In the genomic region with DNA sequence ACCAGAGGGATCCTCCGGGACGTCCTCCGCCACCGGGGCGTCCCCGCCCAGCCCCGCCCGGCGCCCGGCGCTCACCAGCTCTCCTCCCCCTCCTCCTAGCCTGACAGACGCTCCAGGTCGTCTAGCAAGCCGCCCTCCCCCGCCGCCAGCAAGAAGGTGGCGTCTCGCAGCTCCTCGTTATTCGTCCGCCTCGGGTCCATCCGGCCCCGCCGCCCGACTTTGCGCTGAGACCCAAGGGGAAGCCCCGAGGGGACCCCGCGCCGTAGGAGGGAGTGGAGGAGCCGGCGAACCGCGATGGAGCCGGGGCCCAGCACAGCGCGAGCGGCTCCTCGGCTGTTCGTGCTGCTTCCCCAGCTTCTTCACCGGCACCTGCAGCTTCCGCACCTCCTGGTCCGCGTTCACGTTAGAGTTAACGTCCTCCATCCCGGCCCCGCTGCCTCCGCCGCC, we compare ENCODE assay signal across 8 cellular contexts. TPM values are rescaled to one million over a fixed set of nuclear protein-coding genes. Genes with fewer than 3 reads are reported as not detected.
DNase-seq lines count a peak whose midpoint lies in the region; ATAC-seq and TF ChIP-seq lines count a peak whose summit lies in the region.

No MANE protein-coding gene starts in this region.

- peaks cover 43% of the 10 kb centered on the region for H3K36me3 Mint-ChIP-seq in activated T-helper 1 cell treated with anti-CD3 and anti-CD28 coated beads, Interleukin-12 subunit alpha, Interleukin-12 subunit beta, Interleukin-2, Interleukin-4 antibody, amounts not matched to agents 30 ng/mL and 10 ng/mL and 1 ng/mL, durations not matched to agents 14 hours and 24 hours and 36 hours (ENCODE audit: low read depth)
- H3K36me3 Mint-ChIP-seq in natural killer cell treated with Interleukin-12 subunit alpha and Interleukin-12 subunit beta and Interleukin-15 and Interleukin-18, amount 100 ng/mL, for 72 hours, result peaks cover 39% of the 10 kb centered on the region

- H4K20me1 ChIP-seq in OCI-LY7 (ENCODE audit: insufficient read depth, low read length) (no peaks in the 10 kb centered on the region), fibroblast of lung (ENCODE audit: control insufficient read depth, extremely low read depth, insufficient read depth, low read length) (no peaks in the 10 kb centered on the region)

- H3K4me1 Mint-ChIP-seq in activated T-helper 1 cell treated with anti-CD3 and anti-CD28 coated beads, Interleukin-12 subunit alpha, Interleukin-12 subunit beta, Interleukin-2, Interleukin-4 antibody, amounts not matched to agents 30 ng/mL and 10 ng/mL and 1 ng/mL, durations not matched to agents 14 hours and 24 hours and 36 hours (ENCODE audit: low read depth), result peaks cover 16% of the 10 kb centered on the region
- peaks cover 21 to 34% of the 10 kb centered on the region in 2 donors for H3K4me1 Mint-ChIP-seq in natural killer cell treated with Interleukin-12 subunit alpha and Interleukin-12 subunit beta and Interleukin-15 and Interleukin-18, amount 100 ng/mL, for 72 hours (ENCODE audit: low read depth in 2 of 2)
- peaks cover 31% of the 10 kb centered on the region for H3K4me1 Mint-ChIP-seq in stimulated activated naive CD8-positive, alpha-beta T cell treated with anti-CD3 and anti-CD28 coated beads, Interleukin-15, amount 100 ng/mL, for 72 hours

- H2AFZ ChIP-seq in OCI-LY7 (ENCODE audit: low read length), result peak overlapping the region; percentile 58; the same call in 1 of the 2 replicates
- peak overlapping the region; percentile 73 for H2AFZ ChIP-seq in fibroblast of lung (ENCODE audit: low read length)

- H3K27me3 Mint-ChIP-seq in activated T-helper 1 cell treated with anti-CD3 and anti-CD28 coated beads, Interleukin-12 subunit alpha, Interleukin-12 subunit beta, Interleukin-2, Interleukin-4 antibody, amounts not matched to agents 30 ng/mL and 10 ng/mL and 1 ng/mL, durations not matched to agents 14 hours and 24 hours and 36 hours (ENCODE audit: insufficient read depth), result no peaks in the 10 kb centered on the region
- no peaks in the 10 kb centered on the region for H3K27me3 Mint-ChIP-seq in natural killer cell treated with Interleukin-12 subunit alpha and Interleukin-12 subunit beta and Interleukin-15 and Interleukin-18, amount 100 ng/mL, for 72 hours
- H3K27me3 Mint-ChIP-seq in stimulated activated naive CD8-positive, alpha-beta T cell treated with anti-CD3 and anti-CD28 coated beads, Interleukin-15, amount 100 ng/mL, for 72 hours, result no peaks in the 10 kb centered on the region

- ATAC-seq in GM19035 (IDR thresholded peaks at IDR 0.05; ENCODE audit: unreplicated experiment), result peak; percentile 52
- ATAC-seq in HG03342 (IDR thresholded peaks at IDR 0.05; ENCODE audit: unreplicated experiment), result peak; percentile 42
- peak; percentile 66 to 67 for ATAC-seq in natural killer cell treated with Interleukin-12 subunit alpha and Interleukin-12 subunit beta and Interleukin-15 and Interleukin-18, amount 100 ng/mL, for 72 hours
- ATAC-seq in stimulated activated naive CD8-positive, alpha-beta T cell treated with anti-CD3 and anti-CD28 coated beads, Interleukin-15, amount 100 ng/mL, for 72 hours, result peak; percentile 77

- H3K4me1 ChIP-seq in OCI-LY7 (ENCODE audit: insufficient read depth, low read length, poor library complexity, severe bottlenecking) (peaks cover 17% of the 10 kb centered on the region), fibroblast of lung (ENCODE audit: control insufficient read depth, extremely low read depth, insufficient read depth, low read length) (no peaks in the 10 kb centered on the region)

- H3K27ac Mint-ChIP-seq in activated T-helper 1 cell treated with anti-CD3 and anti-CD28 coated beads, Interleukin-12 subunit alpha, Interleukin-12 subunit beta, Interleukin-2, Interleukin-4 antibody, amounts not matched to agents 30 ng/mL and 10 ng/mL and 1 ng/mL, durations not matched to agents 14 hours and 24 hours and 36 hours, result peak overlapping the region; percentile 95
- peak overlapping the region; percentile 94 to 95 for H3K27ac Mint-ChIP-seq in natural killer cell treated with Interleukin-12 subunit alpha and Interleukin-12 subunit beta and Interleukin-15 and Interleukin-18, amount 100 ng/mL, for 72 hours
- H3K27ac Mint-ChIP-seq in stimulated activated naive CD8-positive, alpha-beta T cell treated with anti-CD3 and anti-CD28 coated beads, Interleukin-15, amount 100 ng/mL, for 72 hours, result peak overlapping the region; percentile 96 to 99

- DNase-seq in AG10803 (ENCODE audit: low read depth) (peak; percentile 34), OCI-LY7 (ENCODE audit: low spot score) (peak; percentile 74), fibroblast of lung (ENCODE audit: low read depth in 2 of 2) (peak; percentile 38 to 62)
- DNase-seq in activated T-helper 1 cell treated with anti-CD3 and anti-CD28 coated beads, Interleukin-12 subunit alpha, Interleukin-12 subunit beta, Interleukin-2, Interleukin-4 antibody, amounts not matched to agents 30 ng/mL and 10 ng/mL and 1 ng/mL, durations not matched to agents 14 hours and 24 hours and 36 hours (ENCODE audit: low spot score), result peak; percentile 64
- DNase-seq in natural killer cell treated with Interleukin-12 subunit alpha and Interleukin-12 subunit beta and Interleukin-15 and Interleukin-18, amount 100 ng/mL, for 72 hours (ENCODE audit: low spot score), result peak; percentile 85
- DNase-seq in stimulated activated naive CD8-positive, alpha-beta T cell treated with anti-CD3 and anti-CD28 coated beads, Interleukin-15, amount 100 ng/mL, for 72 hours, result peak; percentile 73 to 83

- H3K9me2 ChIP-seq in OCI-LY7 (ENCODE audit: insufficient read depth, low read length), result no peaks in the 10 kb centered on the region

- peak overlapping the region; percentile 85 for H3K9ac ChIP-seq in fibroblast of lung (ENCODE audit: insufficient read depth, low read length)

- H3K4me3 ChIP-seq in AG10803 (ENCODE audit: low read length) (peak overlapping the region; percentile 89), OCI-LY7 (ENCODE audit: low read depth, low read length, poor library complexity, severe bottlenecking) (peak overlapping the region; percentile 84), fibroblast of lung (replicated peaks in 1 of 4; ENCODE audit: control extremely low read depth in 1 of 4, insufficient read depth in 1 of 4, low read depth in 3 of 4, low read length in 4 of 4) (peak overlapping the region; percentile 85 to 95 (median 88))

- H3K9me3 Mint-ChIP-seq in activated T-helper 1 cell treated with anti-CD3 and anti-CD28 coated beads, Interleukin-12 subunit alpha, Interleukin-12 subunit beta, Interleukin-2, Interleukin-4 antibody, amounts not matched to agents 30 ng/mL and 10 ng/mL and 1 ng/mL, durations not matched to agents 14 hours and 24 hours and 36 hours, result peaks cover 31% of the 10 kb centered on the region
- H3K9me3 Mint-ChIP-seq in natural killer cell treated with Interleukin-12 subunit alpha and Interleukin-12 subunit beta and Interleukin-15 and Interleukin-18, amount 100 ng/mL, for 72 hours, result peaks cover 8% of the 10 kb centered on the region
- peaks cover 12 to 26% of the 10 kb centered on the region in 2 donors for H3K9me3 Mint-ChIP-seq in stimulated activated naive CD8-positive, alpha-beta T cell treated with anti-CD3 and anti-CD28 coated beads, Interleukin-15, amount 100 ng/mL, for 72 hours

- H3K9me3 ChIP-seq in OCI-LY7 (ENCODE audit: low read length), result peaks cover 39% of the 10 kb centered on the region
- H3K9me3 ChIP-seq in fibroblast of lung (ENCODE audit: control insufficient read depth, insufficient read depth, low read depth, low read length), result no peaks in the 10 kb centered on the region

- H3K4me2 ChIP-seq in OCI-LY7 (ENCODE audit: low read length) (peak overlapping the region; percentile 85), fibroblast of lung (ENCODE audit: extremely low read depth, insufficient read depth, low read length) (peak overlapping the region; percentile 66)

- H3K4me3 Mint-ChIP-seq in activated T-helper 1 cell treated with anti-CD3 and anti-CD28 coated beads, Interleukin-12 subunit alpha, Interleukin-12 subunit beta, Interleukin-2, Interleukin-4 antibody, amounts not matched to agents 30 ng/mL and 10 ng/mL and 1 ng/mL, durations not matched to agents 14 hours and 24 hours and 36 hours, result peak overlapping the region; percentile 92
- peak overlapping the region; percentile 98 for H3K4me3 Mint-ChIP-seq in natural killer cell treated with Interleukin-12 subunit alpha and Interleukin-12 subunit beta and Interleukin-15 and Interleukin-18, amount 100 ng/mL, for 72 hours
- peak overlapping the region; percentile 89 to 99 for H3K4me3 Mint-ChIP-seq in stimulated activated naive CD8-positive, alpha-beta T cell treated with anti-CD3 and anti-CD28 coated beads, Interleukin-15, amount 100 ng/mL, for 72 hours

- no TSS peak for BruUV-seq in OCI-LY7 (replicated peaks; lab: Mats Ljungman, UMichigan)

- TF ChIP-seq CTCF in AG10803 (conservative IDR thresholded peaks at IDR 0.05; ENCODE audit: low read length), result no peak
- TF ChIP-seq CTCF in OCI-LY7 (conservative IDR thresholded peaks at IDR 0.05; ENCODE audit: low read length), result no peak
- no peak for TF ChIP-seq CTCF in fibroblast of lung (conservative IDR thresholded peaks at IDR 0.05 in 1 of 2, IDR thresholded peaks at IDR 0.05 in 1 of 2; ENCODE audit: low read depth in 1 of 2, low read length in 2 of 2)

- peaks cover 43% of the 10 kb centered on the region for H3K36me3 ChIP-seq in OCI-LY7 (ENCODE audit: insufficient read depth, low read length)
- H3K36me3 ChIP-seq in fibroblast of lung (ENCODE audit: control insufficient read depth, insufficient read depth, low read length), result no peaks in the 10 kb centered on the region

- H3K79me2 ChIP-seq in OCI-LY7 (ENCODE audit: insufficient read depth, low read depth, low read length) (peaks cover 29% of the 10 kb centered on the region), fibroblast of lung (ENCODE audit: control insufficient read depth, insufficient read depth, low read length) (peaks cover 17% of the 10 kb centered on the region)

- H3K27me3 ChIP-seq in fibroblast of lung (ENCODE audit: control insufficient read depth, insufficient read depth, low read length), result no peaks in the 10 kb centered on the region

- intact Hi-C loops in OCI-LY7 (cut with micrococcal nuclease; ENCODE audit: unreplicated experiment), result loop anchor here (2.0 to 5.0 kb wide), 5 partner anchors 26 to 229 kb away; a partner anchor contains a TSS
- intact Hi-C loops in activated T-helper 1 cell treated with anti-CD3 and anti-CD28 coated beads, Interleukin-12 subunit alpha, Interleukin-12 subunit beta, Interleukin-2, Interleukin-4 antibody, amounts not matched to agents 30 ng/mL and 10 ng/mL and 1 ng/mL, durations not matched to agents 14 hours and 24 hours and 36 hours (cut with micrococcal nuclease), result loop anchor here (1.0 kb wide), 6 partner anchors 27 to 229 kb away; a partner anchor contains a TSS

- peak overlapping the region; percentile 86 for H3K27ac ChIP-seq in OCI-LY7 (ENCODE audit: low read depth, low read length, poor library complexity, severe bottlenecking)
- H3K27ac ChIP-seq in fibroblast of lung (ENCODE audit: insufficient read depth, low read length), result peak overlapping the region; percentile 88

- POLR2A ChIA-PET in OCI-LY7 (lab: Charles Lee), result interaction anchor here (0.5 to 3.8 kb wide), 14 partner anchors 10 to 238 kb away, joined by 3 to 22 read pairs (median 4); a partner anchor contains a TSS

- CTCF ChIA-PET in OCI-LY7 (lab: Charles Lee; ENCODE audit: unreplicated experiment), result interaction anchor here (0.6 to 1.0 kb wide), 3 partner anchors 17 to 1230 kb away, joined by 3 to 4 read pairs (median 4); no protein-coding TSS in a partner anchor

RNA-seq across cellular contexts. Expression of a gene that starts 26.3 kb away (rescaled TPM):
- total RNA-seq in OCI-LY7 (2014; rRNA removed; shearing (Covaris generic)), result 12.4 and 16.4 TPM in 2 replicates
- total RNA-seq in OCI-LY7 (2022) (26.5 and 32.3 TPM in 2 replicates), fibroblast of lung (17.5 and 21.6 TPM in 2 replicates)
- 32.2 and 34.0 TPM in 2 replicates for total RNA-seq in activated T-helper 1 cell treated with anti-CD3 and anti-CD28 coated beads, Interleukin-12 subunit alpha, Interleukin-12 subunit beta, Interleukin-2, Interleukin-4 antibody, amounts not matched to agents 30 ng/mL and 10 ng/mL and 1 ng/mL, durations not matched to agents 14 hours and 24 hours and 36 hours
- 9.5 and 18.8 TPM in 2 replicates for polyA plus RNA-seq in fibroblast of lung
- 11.0 and 18.4 TPM in 2 replicates for polyA plus RNA-seq in fibroblast of lung (2012)
- not detected in 2 replicates for polyA minus RNA-seq in fibroblast of lung (ENCODE audit: low replicate concordance)
- 10 to 100 TPM; 12.1 to 12.2 TPM for total RNA-seq in natural killer cell treated with Interleukin-12 subunit alpha and Interleukin-12 subunit beta and Interleukin-15 and Interleukin-18, amount 100 ng/mL, for 72 hours

RNA-seq across cellular contexts. Expression of a gene that starts 47.9 kb away (rescaled TPM):
- 0.85 and 2.2 TPM in 2 replicates for total RNA-seq in OCI-LY7 (2014; rRNA removed; shearing (Covaris generic))
- total RNA-seq in OCI-LY7 (2022) (2.3 and 4.5 TPM in 2 replicates), fibroblast of lung (5.9 and 8.9 TPM in 2 replicates)
- total RNA-seq in activated T-helper 1 cell treated with anti-CD3 and anti-CD28 coated beads, Interleukin-12 subunit alpha, Interleukin-12 subunit beta, Interleukin-2, Interleukin-4 antibody, amounts not matched to agents 30 ng/mL and 10 ng/mL and 1 ng/mL, durations not matched to agents 14 hours and 24 hours and 36 hours, result 91.8 and 95.0 TPM in 2 replicates
- 0.31 and 2.6 TPM in 2 replicates for polyA plus RNA-seq in fibroblast of lung
- polyA plus RNA-seq in fibroblast of lung (2012), result 0.35 and 2.6 TPM in 2 replicates
- not detected in 2 replicates for polyA minus RNA-seq in fibroblast of lung (ENCODE audit: low replicate concordance)
- 10 to 100 TPM; 17.3 to 40.0 TPM for total RNA-seq in natural killer cell treated with Interleukin-12 subunit alpha and Interleukin-12 subunit beta and Interleukin-15 and Interleukin-18, amount 100 ng/mL, for 72 hours

Comparison
In these comparisons a context has a peak if more than half of its experiments do, and no peak if none do; other contexts are left out.
1. Peak in every context shown above with its lines: DNase-seq, ATAC-seq, H3K4me3 ChIP-seq and H3K27ac ChIP-seq.
2. DNase-seq: peak in every context shown above with its lines; median percentile 85 in natural killer cell treated with Interleukin-12 subunit alpha and Interleukin-12 subunit beta and Interleukin-15 and Interleukin-18, amount 100 ng/mL, for 72 hours; 78 in stimulated activated naive CD8-positive, alpha-beta T cell treated with anti-CD3 and anti-CD28 coated beads, Interleukin-15, amount 100 ng/mL, for 72 hours; 74 in OCI-LY7; 64 in activated T-helper 1 cell treated with anti-CD3 and anti-CD28 coated beads, Interleukin-12 subunit alpha, Interleukin-12 subunit beta, Interleukin-2, Interleukin-4 antibody, amounts not matched to agents 30 ng/mL and 10 ng/mL and 1 ng/mL, durations not matched to agents 14 hours and 24 hours and 36 hours; 50 in fibroblast of lung; 34 in AG10803.